In the genomic region with DNA sequence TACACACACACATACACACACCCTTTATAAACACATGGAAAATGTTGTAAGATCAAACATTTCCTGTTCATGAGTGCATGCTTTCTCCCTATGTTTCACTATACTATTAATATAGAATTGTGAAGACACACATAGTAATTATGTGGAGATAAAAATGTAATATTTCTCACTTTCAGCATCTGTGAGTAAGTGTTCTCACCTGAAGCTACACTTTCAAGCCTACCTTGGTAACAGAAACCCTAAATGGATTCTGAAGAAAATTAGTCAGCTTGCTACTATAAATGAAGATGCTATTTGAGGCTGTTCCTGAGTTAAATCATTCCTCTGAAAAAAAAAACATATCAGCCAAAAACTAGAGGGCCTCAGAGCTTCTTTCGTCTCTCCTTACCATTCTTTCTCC, we compare ENCODE assay signal across 18 cellular contexts.
DNase-seq lines count a peak whose midpoint lies in the region; ATAC-seq, FAIRE-seq and TF ChIP-seq lines count a peak whose summit lies in the region.
"Had no signal": no experiment of that assay in that cellular context is flagged by ENCODE, and none has a peak within 500 bp of the region (broad histone marks: within the 10 kb centered on the region; RNA-seq: fewer than 3 reads in every experiment).

No MANE protein-coding gene starts in this region.

- H3K4me1 ChIP-seq in Karpas-422 (ENCODE audit: low read length) (peaks cover 81% of the 10 kb centered on the region), vagina (no peaks in the 10 kb centered on the region)

- TF ChIP-seq CTCF in activated CD8-positive, alpha-beta T cell treated with anti-CD3 and anti-CD28 coated beads for 36 hours (IDR thresholded peaks at IDR 0.05), result no peak
- no peak for TF ChIP-seq CTCF in vagina (IDR thresholded peaks at IDR 0.05)

- peaks cover 50% of the 10 kb centered on the region for H3K4me1 Mint-ChIP-seq in activated CD8-positive, alpha-beta T cell treated with anti-CD3 and anti-CD28 coated beads for 36 hours (ENCODE audit: low read depth)
- H3K4me1 Mint-ChIP-seq in activated CD8-positive, alpha-beta T cell treated with anti-CD3 and anti-CD28 coated beads, Interleukin-2, amount 10 ng/mL, durations not matched to agents 7 days and 5 days (ENCODE audit: low read depth), result peaks cover 17% of the 10 kb centered on the region
- H3K4me1 Mint-ChIP-seq in activated naive CD8-positive, alpha-beta T cell treated with anti-CD3 and anti-CD28 coated beads, Interleukin-2, amount 50 U/mL, for 24 hours, result peaks cover 49% of the 10 kb centered on the region

- peak; percentile 14 for ATAC-seq in activated CD8-positive, alpha-beta T cell treated with anti-CD3 and anti-CD28 coated beads for 36 hours
- ATAC-seq in activated CD8-positive, alpha-beta T cell treated with anti-CD3 and anti-CD28 coated beads, Interleukin-2, amount 10 ng/mL, durations not matched to agents 7 days and 5 days, result no peak
- peak; percentile 34 for ATAC-seq in activated naive CD8-positive, alpha-beta T cell treated with anti-CD3 and anti-CD28 coated beads, Interleukin-2, amount 50 U/mL, for 24 hours
- ATAC-seq in stimulated activated naive CD8-positive, alpha-beta T cell treated with anti-CD3 and anti-CD28 coated beads, Interleukin-15, Interleukin-2, amounts not matched to agents 100 U/mL and 50 U/mL, for 24 hours, result peak; percentile 8
- ATAC-seq in left cardiac atrium, result no peak
- ATAC-seq: GM12878, HCT116 had no signal

- H3K9me3 Mint-ChIP-seq in activated CD8-positive, alpha-beta T cell treated with anti-CD3 and anti-CD28 coated beads for 36 hours, result peaks cover 3% of the 10 kb centered on the region
- H3K9me3 Mint-ChIP-seq in activated CD8-positive, alpha-beta T cell treated with anti-CD3 and anti-CD28 coated beads, Interleukin-2, amount 10 ng/mL, durations not matched to agents 7 days and 5 days (ENCODE audit: insufficient read depth), result no peaks in the 10 kb centered on the region
- peaks cover 3% of the 10 kb centered on the region for H3K9me3 Mint-ChIP-seq in activated naive CD8-positive, alpha-beta T cell treated with anti-CD3 and anti-CD28 coated beads, Interleukin-2, amount 50 U/mL, for 24 hours
- H3K9me3 Mint-ChIP-seq: CD4-positive, alpha-beta T cell had no signal

- H3K9me3 ChIP-seq in Karpas-422 (ENCODE audit: low read length), result no peaks in the 10 kb centered on the region
- H3K9me3 ChIP-seq in vagina, result no peaks in the 10 kb centered on the region

- H3K27me3 ChIP-seq in Karpas-422 (ENCODE audit: low read length) (no peaks in the 10 kb centered on the region), vagina (no peaks in the 10 kb centered on the region)

- no peak for FAIRE-seq in H54 (lab: Jason Lieb, UNC)
- FAIRE-seq: GM19239 had no signal

- no peak for DNase-seq in activated CD8-positive, alpha-beta T cell treated with anti-CD3 and anti-CD28 coated beads for 36 hours
- no peak for DNase-seq in activated CD8-positive, alpha-beta T cell treated with anti-CD3 and anti-CD28 coated beads, Interleukin-2, amount 10 ng/mL, durations not matched to agents 7 days and 5 days
- DNase-seq in Karpas-422 (no peak), vagina (ENCODE audit: extremely low spot score in 2 of 2) (no peak), H54 (ENCODE audit: insufficient read length, low spot score) (no peak), left cardiac atrium (no peak)
- DNase-seq in activated naive CD8-positive, alpha-beta T cell treated with anti-CD3 and anti-CD28 coated beads, Interleukin-2, amount 50 U/mL, for 24 hours, result no peak
- DNase-seq in stimulated activated naive CD8-positive, alpha-beta T cell treated with anti-CD3 and anti-CD28 coated beads, Interleukin-15, Interleukin-2, amounts not matched to agents 100 U/mL and 50 U/mL, for 24 hours, result no peak
- DNase-seq: Calu3; CD4-positive, alpha-beta T cell; IMR-90; NCI-H146; NCI-H2227 treated with DMSO at 0.1 percent for 48 hours; NCI-H526 treated with DMSO at 0.1 percent for 48 hours; NK-92 treated with Interleukin-12 subunit alpha and Interleukin-12 subunit beta, amount 100 ng/mL, for 24 hours had no signal

- CTCF ChIA-PET in activated CD8-positive, alpha-beta T cell treated with anti-CD3 and anti-CD28 coated beads for 36 hours (lab: Charles Lee), result interaction anchor here (1.2 to 2.1 kb wide), 5 partner anchors 10 to 272 kb away, joined by 3 to 8 read pairs (median 5); no protein-coding TSS in a partner anchor
- CTCF ChIA-PET in activated CD8-positive, alpha-beta T cell treated with anti-CD3 and anti-CD28 coated beads, Interleukin-2, amount 10 ng/mL, durations not matched to agents 7 days and 5 days (lab: Charles Lee), result interaction anchor here (0.7 to 1.1 kb wide), 2 partner anchors 18 to 22 kb away, joined by 3 read pairs; no protein-coding TSS in a partner anchor

- peak overlapping the region; percentile 81 for H3K27ac Mint-ChIP-seq in activated CD8-positive, alpha-beta T cell treated with anti-CD3 and anti-CD28 coated beads for 36 hours
- no peak overlapping the region for H3K27ac Mint-ChIP-seq in activated CD8-positive, alpha-beta T cell treated with anti-CD3 and anti-CD28 coated beads, Interleukin-2, amount 10 ng/mL, durations not matched to agents 7 days and 5 days
- H3K27ac Mint-ChIP-seq in activated naive CD8-positive, alpha-beta T cell treated with anti-CD3 and anti-CD28 coated beads, Interleukin-2, amount 50 U/mL, for 24 hours, result peak overlapping the region; percentile 44
- H3K27ac Mint-ChIP-seq: CD4-positive, alpha-beta T cell had no signal

- no peak overlapping the region for H2AFZ ChIP-seq in Karpas-422 (ENCODE audit: low read length)

- H3K36me3 ChIP-seq in Karpas-422 (ENCODE audit: insufficient read depth, low read length) (no peaks in the 10 kb centered on the region), vagina (peaks cover 0 to 13% of the 10 kb centered on the region in 2 donors)

- POLR2A ChIA-PET in activated CD8-positive, alpha-beta T cell treated with anti-CD3 and anti-CD28 coated beads for 36 hours (lab: Charles Lee), result interaction anchor here (1.3 kb wide), 1 partner anchor 10 kb away, joined by 3 read pairs; no protein-coding TSS in a partner anchor
- POLR2A ChIA-PET in activated CD8-positive, alpha-beta T cell treated with anti-CD3 and anti-CD28 coated beads, Interleukin-2, amount 10 ng/mL, durations not matched to agents 7 days and 5 days (lab: Charles Lee), result no interaction called here

- no peaks in the 10 kb centered on the region for H3K27me3 Mint-ChIP-seq in activated CD8-positive, alpha-beta T cell treated with anti-CD3 and anti-CD28 coated beads for 36 hours
- H3K27me3 Mint-ChIP-seq in activated CD8-positive, alpha-beta T cell treated with anti-CD3 and anti-CD28 coated beads, Interleukin-2, amount 10 ng/mL, durations not matched to agents 7 days and 5 days (ENCODE audit: low read depth), result no peaks in the 10 kb centered on the region
- no peaks in the 10 kb centered on the region for H3K27me3 Mint-ChIP-seq in activated naive CD8-positive, alpha-beta T cell treated with anti-CD3 and anti-CD28 coated beads, Interleukin-2, amount 50 U/mL, for 24 hours
- H3K27me3 Mint-ChIP-seq: CD4-positive, alpha-beta T cell had no signal

- H3K79me2 ChIP-seq in Karpas-422 (ENCODE audit: low read length), result no peaks in the 10 kb centered on the region

- no peaks in the 10 kb centered on the region for H4K20me1 ChIP-seq in Karpas-422 (ENCODE audit: insufficient read depth, low read depth, low read length)

- no peak for TF ChIP-seq POLR2A in vagina (IDR thresholded peaks at IDR 0.05)
- TF ChIP-seq POLR2A in H54 (IDR thresholded peaks at IDR 0.05; ENCODE audit: low read depth, low read length), result no peak

- H3K4me2 ChIP-seq in Karpas-422 (ENCODE audit: low read depth, low read length, poor library complexity, severe bottlenecking), result peak overlapping the region; percentile 28

- no peak overlapping the region for H3K4me3 ChIP-seq in Karpas-422 (ENCODE audit: low read length)
- no peak overlapping the region for H3K4me3 ChIP-seq in vagina
- H3K4me3 ChIP-seq: GM12878 had no signal

- H3K9ac ChIP-seq in Karpas-422 (ENCODE audit: low read length), result no peak overlapping the region

- no peaks in the 10 kb centered on the region for H3K9me2 ChIP-seq in Karpas-422 (replicated peaks; ENCODE audit: insufficient read depth, low read length)

- intact Hi-C loops in activated CD8-positive, alpha-beta T cell treated with anti-CD3 and anti-CD28 coated beads for 36 hours (cut with micrococcal nuclease), result no loop called here
- intact Hi-C loops in vagina (cut with DNase I) (no loop called here), left cardiac atrium (cut with DNase I) (no loop called here)

- H3K36me3 Mint-ChIP-seq in activated CD8-positive, alpha-beta T cell treated with anti-CD3 and anti-CD28 coated beads for 36 hours (ENCODE audit: low read depth), result peaks cover 31% of the 10 kb centered on the region
- peaks cover 39% of the 10 kb centered on the region for H3K36me3 Mint-ChIP-seq in activated CD8-positive, alpha-beta T cell treated with anti-CD3 and anti-CD28 coated beads, Interleukin-2, amount 10 ng/mL, durations not matched to agents 7 days and 5 days (ENCODE audit: low read depth)
- peaks cover 23% of the 10 kb centered on the region for H3K36me3 Mint-ChIP-seq in activated naive CD8-positive, alpha-beta T cell treated with anti-CD3 and anti-CD28 coated beads, Interleukin-2, amount 50 U/mL, for 24 hours (ENCODE audit: low read depth)

- no peak overlapping the region for H3K4me3 Mint-ChIP-seq in activated CD8-positive, alpha-beta T cell treated with anti-CD3 and anti-CD28 coated beads for 36 hours
- H3K4me3 Mint-ChIP-seq in activated CD8-positive, alpha-beta T cell treated with anti-CD3 and anti-CD28 coated beads, Interleukin-2, amount 10 ng/mL, durations not matched to agents 7 days and 5 days, result no peak overlapping the region
- H3K4me3 Mint-ChIP-seq in activated naive CD8-positive, alpha-beta T cell treated with anti-CD3 and anti-CD28 coated beads, Interleukin-2, amount 50 U/mL, for 24 hours, result no peak overlapping the region
- H3K4me3 Mint-ChIP-seq: CD4-positive, alpha-beta T cell had no signal

- H3K27ac ChIP-seq in Karpas-422 (ENCODE audit: low read length) (no peak overlapping the region; the same call in 1 of the 2 replicates), vagina (no peak overlapping the region)

Comparison
In these comparisons a context has a peak if more than half of its experiments do, and no peak if none do; other contexts are left out.
1. ATAC-seq: peak in activated CD8-positive, alpha-beta T cell treated with anti-CD3 and anti-CD28 coated beads for 36 hours (single experiment), activated naive CD8-positive, alpha-beta T cell treated with anti-CD3 and anti-CD28 coated beads, Interleukin-2, amount 50 U/mL, for 24 hours (single experiment) and stimulated activated naive CD8-positive, alpha-beta T cell treated with anti-CD3 and anti-CD28 coated beads, Interleukin-15, Interleukin-2, amounts not matched to agents 100 U/mL and 50 U/mL, for 24 hours (single experiment); none in activated CD8-positive, alpha-beta T cell treated with anti-CD3 and anti-CD28 coated beads, Interleukin-2, amount 10 ng/mL, durations not matched to agents 7 days and 5 days (single experiment) and left cardiac atrium (0 of 2).